ENCODE assay signal across 11 cellular contexts in the genomic region with DNA sequence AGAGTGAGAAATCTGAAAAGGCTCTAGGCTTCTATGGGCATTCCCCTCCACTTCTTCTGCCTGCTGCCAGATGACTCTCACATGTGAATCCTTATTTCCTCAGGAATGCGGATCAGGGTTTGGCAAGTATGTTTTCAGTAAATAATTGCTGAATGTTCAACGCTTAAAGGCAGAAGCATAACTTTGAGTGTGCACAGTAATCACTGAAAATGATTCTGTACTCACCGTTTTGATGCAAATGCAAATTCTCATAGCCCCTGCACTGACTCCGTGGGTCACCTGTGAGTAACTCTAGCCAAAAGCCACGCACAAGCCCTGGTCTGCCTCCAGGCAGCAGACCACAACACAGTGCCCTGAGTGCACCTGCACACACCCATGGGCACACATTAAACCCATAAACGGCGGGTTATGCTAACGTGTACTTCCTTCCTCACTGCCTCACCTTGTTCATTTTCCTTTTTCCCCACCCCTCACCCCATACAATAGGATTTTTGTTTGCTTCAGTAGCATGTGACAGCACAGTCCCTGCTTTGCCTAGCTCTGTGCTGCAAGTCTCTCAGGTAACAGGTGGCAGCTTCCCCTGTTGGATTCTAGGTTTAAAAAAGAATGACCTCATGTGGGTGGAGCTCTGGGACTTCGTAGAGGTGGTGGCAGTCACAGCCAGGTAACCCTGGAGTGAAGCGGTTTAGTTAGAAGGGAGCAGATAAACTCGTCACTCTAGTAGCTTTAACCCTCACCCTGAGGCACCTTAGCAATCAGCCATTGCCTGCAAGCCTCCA. TPM values are rescaled to one million over a fixed set of nuclear protein-coding genes. Genes with fewer than 3 reads are reported as not detected.
DNase-seq lines count a peak whose midpoint lies in the region; ATAC-seq and TF ChIP-seq lines count a peak whose summit lies in the region.
"Had no signal": no experiment of that assay in that cellular context is flagged by ENCODE, and none has a peak within 500 bp of the region (broad histone marks: within the 10 kb centered on the region; RNA-seq: fewer than 3 reads in every experiment).

A gene with protein sequence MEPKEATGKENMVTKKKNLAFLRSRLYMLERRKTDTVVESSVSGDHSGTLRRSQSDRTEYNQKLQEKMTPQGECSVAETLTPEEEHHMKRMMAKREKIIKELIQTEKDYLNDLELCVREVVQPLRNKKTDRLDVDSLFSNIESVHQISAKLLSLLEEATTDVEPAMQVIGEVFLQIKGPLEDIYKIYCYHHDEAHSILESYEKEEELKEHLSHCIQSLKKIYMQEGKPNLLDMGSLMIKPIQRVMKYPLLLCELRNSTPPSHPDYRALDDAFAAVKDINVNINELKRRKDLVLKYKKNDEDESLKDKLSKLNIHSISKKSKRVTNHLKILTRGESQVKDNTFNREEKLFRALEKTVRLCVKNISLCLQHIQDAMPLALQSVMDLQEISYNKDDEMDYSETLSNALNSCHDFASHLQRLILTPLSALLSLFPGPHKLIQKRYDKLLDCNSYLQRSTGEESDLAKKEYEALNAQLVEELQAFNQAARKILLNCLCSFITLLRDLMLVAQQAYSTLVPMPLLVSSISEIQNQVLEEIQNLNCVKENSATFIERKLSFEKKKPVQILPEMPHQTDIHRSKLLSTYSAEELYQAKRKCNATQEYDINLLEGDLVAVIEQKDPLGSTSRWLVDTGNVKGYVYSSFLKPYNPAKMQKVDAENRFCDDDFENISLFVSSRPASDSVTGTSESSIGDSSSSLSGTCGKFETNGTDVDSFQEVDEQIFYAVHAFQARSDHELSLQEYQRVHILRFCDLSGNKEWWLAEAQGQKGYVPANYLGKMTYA (plus strand): TSS at position 653 of the 779 bp plus-strand sequence. CDS start 146 bp downstream, outside the sequence.

- BruUV-seq in mammary epithelial cell (replicated peaks; lab: Mats Ljungman, UMichigan) = no TSS peak

- H3K9ac ChIP-seq in mammary epithelial cell (ENCODE audit: insufficient read depth, low read length) = peak within 1 kb of the TSS; percentile 16

- no peak within 1 kb of the TSS for H3K4me3 ChIP-seq in mammary epithelial cell (replicated peaks in 1 of 3; ENCODE audit: insufficient read depth in 1 of 3, low read depth in 2 of 3, low read length in 3 of 3)
- H3K4me3 ChIP-seq: SJSA1 had no signal

- 11% methylated on average over 11 of the region's 11 CpGs for WGBS in mammary epithelial cell (ENCODE audit: low coverage, missing lambda C conversion rate)

- ATAC-seq in GM18907 (IDR thresholded peaks at IDR 0.05; ENCODE audit: unreplicated experiment) (no peak), GM21367 (IDR thresholded peaks at IDR 0.05; ENCODE audit: unreplicated experiment) (no peak)
- ATAC-seq: naive thymus-derived CD8-positive, alpha-beta T cell had no signal

- in situ Hi-C loops in mammary epithelial cell (cut with MboI; ENCODE audit: low sequenced_read_pairs in 2 of 2) = no loop called here

- no peaks in the 10 kb centered on the region for H3K9me3 ChIP-seq in mammary epithelial cell (replicated peaks; ENCODE audit: insufficient read depth, low read length)
- H3K9me3 ChIP-seq: SJSA1 had no signal

- dilution Hi-C loops in mammary epithelial cell (cut with HindIII; ENCODE audit: low sequenced_read_pairs) = no loop called here

- peak; percentile 98 for DNase-seq in DMS153 treated with DMSO at 0.1 percent for 48 hours (lab: John Stamatoyannopoulos, UW; ENCODE audit: unreplicated experiment)
- peak; percentile 97 for DNase-seq in NCI-H2029 treated with DMSO at 0.1 percent for 48 hours (lab: John Stamatoyannopoulos, UW)
- peak; percentile 78 for DNase-seq in mammary epithelial cell
- DNase-seq in mucosa of gallbladder (ENCODE audit: low spot score) = peak; percentile 84
- DNase-seq in hippocampal formation (lab: John Stamatoyannopoulos, UW) = no peak
- no peak for DNase-seq in CD1c-positive myeloid dendritic cell (ENCODE audit: extremely low spot score)
- DNase-seq: naive thymus-derived CD8-positive, alpha-beta T cell had no signal

- H4K20me1 ChIP-seq in mammary epithelial cell (ENCODE audit: insufficient read depth, low read length) = no peaks in the 10 kb centered on the region

- CTCF ChIA-PET in mammary epithelial cell (lab: Charles Lee; ENCODE audit: low non-redundant PET) = interaction anchor here (0.6 to 0.7 kb wide), 2 partner anchors 15 to 163 kb away, joined by 6 to 7 read pairs; no protein-coding TSS in a partner anchor

- H2AFZ ChIP-seq in mammary epithelial cell (ENCODE audit: low read depth, low read length) = peak within 1 kb of the TSS; percentile 77

- no peaks in the 10 kb centered on the region for H3K36me3 ChIP-seq in mammary epithelial cell (ENCODE audit: insufficient read depth, low read length)
- H3K36me3 ChIP-seq: SJSA1 had no signal

- H3K79me2 ChIP-seq in mammary epithelial cell (ENCODE audit: insufficient read depth, low read length) = no peaks in the 10 kb centered on the region

- H3K4me1 ChIP-seq in mammary epithelial cell (ENCODE audit: insufficient read depth, low read length) = peaks cover 31% of the 10 kb centered on the region
- H3K4me1 ChIP-seq: SJSA1 had no signal

- H3K27me3 ChIP-seq in mammary epithelial cell (ENCODE audit: insufficient read depth, low read length) = no peaks in the 10 kb centered on the region
- H3K27me3 ChIP-seq: SJSA1 had no signal

- H3K27ac ChIP-seq in mammary epithelial cell (ENCODE audit: insufficient read depth, low read depth, low read length) = peak within 1 kb of the TSS; percentile 58
- H3K27ac ChIP-seq: SJSA1 had no signal

- H3K4me2 ChIP-seq in mammary epithelial cell (ENCODE audit: insufficient read depth, low read depth, low read length) = peak within 1 kb of the TSS; percentile 65

- intact Hi-C loops in mammary epithelial cell (cut with micrococcal nuclease) = no loop called here

- TF ChIP-seq CTCF in mammary epithelial cell (conservative IDR thresholded peaks at IDR 0.05 in 1 of 2, IDR thresholded peaks at IDR 0.05 in 1 of 2; ENCODE audit: extremely low read depth in 1 of 2, insufficient read depth in 1 of 2, low read depth in 1 of 2, low read length in 2 of 2) = no peak

RNA-seq across cellular contexts. Expression of the gene that starts here (rescaled TPM):
- total RNA-seq in mammary epithelial cell (under 1 TPM in 1 of 2 donors, not detected in 1; under 0.01 TPM), mucosa of gallbladder (20.4 TPM)
- polyA plus RNA-seq in mammary epithelial cell = not detected
- not detected for polyA minus RNA-seq in mammary epithelial cell
- total RNA-seq: naive thymus-derived CD8-positive, alpha-beta T cell; SJSA1; subcutaneous adipose tissue had no signal
- polyA plus RNA-seq: naive thymus-derived CD8-positive, alpha-beta T cell had no signal

Comparison
In these comparisons a context has a peak if more than half of its experiments do, and no peak if none do; other contexts are left out.
1. RNA of the gene that starts here (total RNA-seq): 20.4 TPM in mucosa of gallbladder (single experiment); under 0.01 TPM in mammary epithelial cell; every median in the first group is over 10 times any median in the second.
2. Peak in DNase-seq, H3K27ac ChIP-seq, H3K9ac ChIP-seq and H3K4me2 ChIP-seq in mammary epithelial cell; RNA of the gene not detected or under 1 TPM.
3. DNase-seq: peak in DMS153 treated with DMSO at 0.1 percent for 48 hours (single experiment), NCI-H2029 treated with DMSO at 0.1 percent for 48 hours (single experiment) and mucosa of gallbladder (single experiment); none in hippocampal formation (0 of 2) and CD1c-positive myeloid dendritic cell (single experiment).